Comparison of ENCODE assay signal across 10 cellular contexts in the genomic region with DNA sequence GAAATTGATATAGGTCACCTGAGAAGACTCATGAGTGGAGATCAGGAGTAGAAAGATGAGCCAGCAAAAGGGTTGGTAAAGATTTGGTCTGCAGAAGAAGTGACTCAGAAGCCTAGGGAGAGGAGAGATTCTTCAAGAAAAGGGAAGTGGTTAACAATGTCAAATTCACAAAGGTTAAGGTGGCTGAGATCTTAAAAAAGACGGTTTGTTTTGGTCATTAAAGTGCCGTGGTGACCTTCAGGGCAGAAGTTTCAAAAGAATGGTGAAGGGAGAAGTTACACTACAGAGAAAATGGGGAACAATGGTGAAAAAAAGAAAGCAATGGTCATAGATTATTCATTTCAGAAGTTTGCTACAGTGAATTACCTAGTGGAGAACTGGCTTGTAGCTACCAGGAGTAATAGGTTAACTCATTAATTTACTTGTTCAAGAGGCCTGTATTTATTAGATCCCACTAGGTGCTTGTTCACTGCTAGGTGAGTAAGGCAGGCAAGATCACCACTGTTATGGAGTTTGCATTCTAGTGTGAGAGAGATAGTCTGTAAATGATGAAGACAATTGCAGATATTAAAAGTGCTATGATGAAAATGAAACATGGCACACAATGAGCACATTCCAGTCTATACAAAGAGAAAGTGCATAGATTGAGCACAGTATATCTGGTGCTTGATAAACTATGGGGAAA. TPM values are rescaled to one million over a fixed set of nuclear protein-coding genes. Genes with fewer than 3 reads are reported as not detected.
DNase-seq lines count a peak whose midpoint lies in the region; ATAC-seq and TF ChIP-seq lines count a peak whose summit lies in the region.
"Had no signal": no experiment of that assay in that cellular context is flagged by ENCODE, and none has a peak within 500 bp of the region (broad histone marks: within the 10 kb centered on the region; RNA-seq: fewer than 3 reads in every experiment).

No MANE protein-coding gene starts in this region.

- no peak for TF ChIP-seq CTCF in mucosa of descending colon (IDR thresholded peaks at IDR 0.05)
- no peak for TF ChIP-seq CTCF in hepatocyte (IDR thresholded peaks at IDR 0.05; ENCODE audit: poor library complexity)
- no peak for TF ChIP-seq CTCF in PC-3 (conservative IDR thresholded peaks at IDR 0.05; ENCODE audit: low read depth, low read length)

- H3K4me2 ChIP-seq in Karpas-422 (ENCODE audit: low read depth, low read length, poor library complexity, severe bottlenecking) (peak overlapping the region; percentile 30), hepatocyte (no peak overlapping the region), PC-3 (ENCODE audit: low read length) (no peak overlapping the region)

- H3K9ac ChIP-seq in Karpas-422 (ENCODE audit: low read length), result peak overlapping the region; percentile 15
- no peak overlapping the region for H3K9ac ChIP-seq in PC-3 (ENCODE audit: low read length)

- H3K4me3 ChIP-seq in Karpas-422 (ENCODE audit: low read length) (no peak overlapping the region), mucosa of descending colon (no peak overlapping the region), hepatocyte (no peak overlapping the region), PC-3 (ENCODE audit: low read length) (no peak overlapping the region)
- H3K4me3 ChIP-seq: left lung had no signal

- H3K27me3 ChIP-seq in Karpas-422 (ENCODE audit: low read length) (no peaks in the 10 kb centered on the region), hepatocyte (peaks cover 6% of the 10 kb centered on the region), PC-3 (ENCODE audit: low read length) (no peaks in the 10 kb centered on the region)
- H3K27me3 ChIP-seq: left lung had no signal

- H3K9me2 ChIP-seq in Karpas-422 (replicated peaks; ENCODE audit: insufficient read depth, low read length) (no peaks in the 10 kb centered on the region), hepatocyte (replicated peaks; ENCODE audit: insufficient read depth) (no peaks in the 10 kb centered on the region), PC-3 (replicated peaks; ENCODE audit: low read length) (no peaks in the 10 kb centered on the region)

- H3K36me3 ChIP-seq in Karpas-422 (ENCODE audit: insufficient read depth, low read length), result no peaks in the 10 kb centered on the region
- no peaks in the 10 kb centered on the region for H3K36me3 ChIP-seq in mucosa of descending colon (ENCODE audit: low read depth)
- no peaks in the 10 kb centered on the region for H3K36me3 ChIP-seq in hepatocyte (replicated peaks; ENCODE audit: insufficient read depth, low read depth)
- no peaks in the 10 kb centered on the region for H3K36me3 ChIP-seq in PC-3 (ENCODE audit: low read depth, low read length)
- H3K36me3 ChIP-seq: left lung had no signal

- H3K79me2 ChIP-seq in Karpas-422 (ENCODE audit: low read length) (no peaks in the 10 kb centered on the region), hepatocyte (no peaks in the 10 kb centered on the region), PC-3 (ENCODE audit: low read length) (no peaks in the 10 kb centered on the region)

- H3K4me1 ChIP-seq in Karpas-422 (ENCODE audit: low read length), result peaks cover 79% of the 10 kb centered on the region
- H3K4me1 ChIP-seq in mucosa of descending colon (ENCODE audit: low read depth), result no peaks in the 10 kb centered on the region
- H3K4me1 ChIP-seq in hepatocyte (ENCODE audit: insufficient read depth), result no peaks in the 10 kb centered on the region
- H3K4me1 ChIP-seq in PC-3 (ENCODE audit: insufficient read depth, low read length), result peaks cover 13% of the 10 kb centered on the region

- H2AFZ ChIP-seq in Karpas-422 (ENCODE audit: low read length) (peak overlapping the region; percentile 27), hepatocyte (no peak overlapping the region), PC-3 (ENCODE audit: low read length) (no peak overlapping the region)

- no TSS peak for BruUV-seq in PC-3 (replicated peaks; lab: Mats Ljungman, UMichigan)

- peak; percentile 85 for ATAC-seq in GM18867 (IDR thresholded peaks at IDR 0.05; ENCODE audit: unreplicated experiment)
- ATAC-seq in HG02610 (IDR thresholded peaks at IDR 0.05; ENCODE audit: unreplicated experiment), result peak; percentile 82
- ATAC-seq in mucosa of descending colon, result peak; percentile 67
- no peak for ATAC-seq in PC-3
- ATAC-seq: left lung had no signal

- no peaks in the 10 kb centered on the region for H4K20me1 ChIP-seq in Karpas-422 (ENCODE audit: insufficient read depth, low read depth, low read length)
- no peaks in the 10 kb centered on the region for H4K20me1 ChIP-seq in hepatocyte (ENCODE audit: insufficient read depth, poor library complexity, severe bottlenecking)
- H4K20me1 ChIP-seq in PC-3 (ENCODE audit: low read length), result no peaks in the 10 kb centered on the region

- H3F3A ChIP-seq in PC-3 (ENCODE audit: low read length, unreplicated experiment), result no peaks in the 10 kb centered on the region

- DNase-seq in Karpas-422 (peak; percentile 83), mucosa of descending colon (no peak), hepatocyte (ENCODE audit: low spot score) (no peak), NCI-H187 treated with DMSO at 0.1 percent for 48 hours (lab: John Stamatoyannopoulos, UW) (no peak), PC-3 (no peak)
- no peak for DNase-seq in activated CD8-positive, alpha-beta memory T cell treated with anti-CD3 and anti-CD28 coated beads for 24 hours
- DNase-seq: left lung had no signal

- CTCF ChIA-PET in PC-3 (lab: Charles Lee), result no interaction called here

- H3K9me3 ChIP-seq in Karpas-422 (ENCODE audit: low read length), result no peaks in the 10 kb centered on the region
- H3K9me3 ChIP-seq in mucosa of descending colon, result no peaks in the 10 kb centered on the region
- no peaks in the 10 kb centered on the region for H3K9me3 ChIP-seq in hepatocyte (ENCODE audit: low read depth)
- H3K9me3 ChIP-seq in PC-3 (ENCODE audit: low read length), result no peaks in the 10 kb centered on the region
- H3K9me3 ChIP-seq: left lung had no signal

- POLR2A ChIA-PET in PC-3 (lab: Charles Lee; ENCODE audit: unreplicated experiment), result no interaction called here

- WGBS in hepatocyte (ENCODE audit: low lambda C conversion rate, missing lambda C conversion rate), result 73% methylated on average over 2 of the region's 2 CpGs

- intact Hi-C loops in mucosa of descending colon (cut with DNase I, micrococcal nuclease) (loop anchor here in 1 of 2 donors (10.0 kb wide), 1 partner anchor 49 kb away; no protein-coding TSS in a partner anchor), PC-3 (cut with micrococcal nuclease) (no loop called here)

- H3K27ac ChIP-seq in Karpas-422 (ENCODE audit: low read length), result peak overlapping the region; percentile 64
- H3K27ac ChIP-seq in hepatocyte, result no peak overlapping the region
- no peak overlapping the region for H3K27ac ChIP-seq in PC-3 (ENCODE audit: low read length)

RNA-seq across cellular contexts. Expression of gene FBXO48, which starts 43.0 kb away (rescaled TPM):
- 0.61 and 1.7 TPM in 2 replicates for total RNA-seq in Karpas-422 (2014; rRNA removed; shearing (Covaris generic); ENCODE audit: low replicate concordance)
- total RNA-seq in mucosa of descending colon (1 to 10 TPM; 1.5 to 2.6 (median 1.9) TPM), hepatocyte (0.83 and 0.84 TPM in 2 replicates), PC-3 (2014; rRNA removed) (0.52 and 0.91 TPM in 2 replicates)
- 0.36 and 0.58 TPM in 2 replicates for polyA plus RNA-seq in hepatocyte

RNA-seq across cellular contexts. Expression of gene APLF, which starts 43.3 kb away (rescaled TPM):
- 2.5 and 5.3 TPM in 2 replicates for total RNA-seq in Karpas-422 (2014; rRNA removed; shearing (Covaris generic); ENCODE audit: low replicate concordance)
- 1 to 10 TPM; 1.9 to 9.7 (median 2.7) TPM for total RNA-seq in mucosa of descending colon
- total RNA-seq in hepatocyte, result 4.9 and 5.0 TPM in 2 replicates
- polyA plus RNA-seq in hepatocyte, result 1.5 TPM in 2 replicates
- 0.69 and 2.4 TPM in 2 replicates for total RNA-seq in PC-3 (2014; rRNA removed)

RNA-seq across cellular contexts. Expression of gene PLEK, which starts 59.0 kb away (rescaled TPM):
- total RNA-seq in Karpas-422 (2014; rRNA removed; shearing (Covaris generic); ENCODE audit: low replicate concordance), result 224 and 232 TPM in 2 replicates
- total RNA-seq in mucosa of descending colon (10 to 100 TPM in 2 of 3 donors, 1 to 10 TPM in 1; 4.8 to 16.0 (median 13.8) TPM), hepatocyte (0.08 and 0.93 TPM in 2 replicates), PC-3 (2014; rRNA removed) (not detected in 2 replicates)
- polyA plus RNA-seq in hepatocyte, result 0.72 and 0.92 TPM in 2 replicates
- total RNA-seq: SK-MEL-5 had no signal

Comparison
In these comparisons a context has a peak if more than half of its experiments do, and no peak if none do; other contexts are left out.
1. RNA of gene PLEK, which starts 59.0 kb away (total RNA-seq): 224 to 232 TPM in Karpas-422; 4.8 to 16.0 TPM in mucosa of descending colon, 0.08 to 0.93 TPM in hepatocyte and not detected in PC-3; every median in the first group is over 10 times any median in the second.